In genomic region chr11:66956689-66957290, GRCh38 we compare ENCODE assay signal across 9 cellular contexts. TPM values are rescaled to one million over a fixed set of nuclear protein-coding genes. Genes with fewer than 3 reads are reported as not detected.
A peak's percentile ranks its signal among the peaks of the same experiment; 100 is the strongest.
DNase-seq lines count a peak whose midpoint lies in the region; ATAC-seq and TF ChIP-seq lines count a peak whose summit lies in the region.
"Had no signal": no experiment of that assay in that cellular context is flagged by ENCODE, and none has a peak within 500 bp of the region (broad histone marks: within the 10 kb centered on the region; RNA-seq: fewer than 3 reads in every experiment).

No MANE protein-coding gene starts in this region.

- H3K4me3 Mint-ChIP-seq in T-helper 1 cell treated with Interleukin-12 subunit alpha and Interleukin-12 subunit beta and Interleukin-4 antibody, amounts not matched to agents 30 μg/mL and 1 μg/mL, for 36 hours, result peak overlapping the region; percentile 78
- peak overlapping the region; percentile 67 for H3K4me3 Mint-ChIP-seq in activated CD4-positive, alpha-beta memory T cell treated with anti-CD3 and anti-CD28 coated beads, Interleukin-2, amount 10 ng/mL, durations not matched to agents 7 days and 5 days
- peak overlapping the region; percentile 59 for H3K4me3 Mint-ChIP-seq in stimulated activated memory B cell treated with anti-CD40 and anti-IgM and Interleukin-4, amounts not matched to agents 10 μg/mL and 1 μg/mL and 100 μg/mL, for 72 hours

- H3K9me3 ChIP-seq in MM.1S (replicated peaks; ENCODE audit: insufficient read depth, low read length) (no peaks in the 10 kb centered on the region), gastroesophageal sphincter (no peaks in the 10 kb centered on the region)

- H3K9me3 Mint-ChIP-seq in T-helper 1 cell treated with Interleukin-12 subunit alpha and Interleukin-12 subunit beta and Interleukin-4 antibody, amounts not matched to agents 30 μg/mL and 1 μg/mL, for 36 hours, result no peaks in the 10 kb centered on the region
- peaks cover 3% of the 10 kb centered on the region for H3K9me3 Mint-ChIP-seq in activated CD4-positive, alpha-beta memory T cell treated with anti-CD3 and anti-CD28 coated beads, Interleukin-2, amount 10 ng/mL, durations not matched to agents 7 days and 5 days
- H3K9me3 Mint-ChIP-seq in stimulated activated memory B cell treated with anti-CD40 and anti-IgM and Interleukin-4, amounts not matched to agents 10 μg/mL and 1 μg/mL and 100 μg/mL, for 72 hours, result peaks cover 6% of the 10 kb centered on the region

- TF ChIP-seq CTCF in MM.1S (IDR thresholded peaks at IDR 0.05; ENCODE audit: low read length) (no peak), gastroesophageal sphincter (IDR thresholded peaks at IDR 0.05) (no peak)

- no peak overlapping the region for H3K9ac ChIP-seq in MM.1S (ENCODE audit: low read length)

- CTCF ChIA-PET in activated CD4-positive, alpha-beta memory T cell treated with anti-CD3 and anti-CD28 coated beads, Interleukin-2, amount 10 ng/mL, durations not matched to agents 7 days and 5 days (lab: Charles Lee), result interaction anchor here (0.7 kb wide), 1 partner anchor 19 kb away, joined by 3 read pairs; no protein-coding TSS in a partner anchor

- peaks cover 49% of the 10 kb centered on the region for H3K27me3 ChIP-seq in MM.1S (replicated peaks; ENCODE audit: insufficient read depth, low read length)
- H3K27me3 ChIP-seq in gastroesophageal sphincter, result no peaks in the 10 kb centered on the region

- H3K36me3 ChIP-seq in MM.1S (replicated peaks; ENCODE audit: insufficient read depth, low read length) (no peaks in the 10 kb centered on the region), gastroesophageal sphincter (no peaks in the 10 kb centered on the region)

- no peaks in the 10 kb centered on the region for H3F3A ChIP-seq in MM.1S (ENCODE audit: insufficient read depth, low read length)

- peaks cover 10% of the 10 kb centered on the region for H3K27me3 Mint-ChIP-seq in T-helper 1 cell treated with Interleukin-12 subunit alpha and Interleukin-12 subunit beta and Interleukin-4 antibody, amounts not matched to agents 30 μg/mL and 1 μg/mL, for 36 hours (ENCODE audit: low read depth)
- peaks cover 14% of the 10 kb centered on the region for H3K27me3 Mint-ChIP-seq in activated CD4-positive, alpha-beta memory T cell treated with anti-CD3 and anti-CD28 coated beads, Interleukin-2, amount 10 ng/mL, durations not matched to agents 7 days and 5 days
- peaks cover 9% of the 10 kb centered on the region for H3K27me3 Mint-ChIP-seq in stimulated activated memory B cell treated with anti-CD40 and anti-IgM and Interleukin-4, amounts not matched to agents 10 μg/mL and 1 μg/mL and 100 μg/mL, for 72 hours

- no peaks in the 10 kb centered on the region for H3K4me1 ChIP-seq in MM.1S (ENCODE audit: low read length)
- peaks cover 0 to 21% (median 15%) of the 10 kb centered on the region in 3 donors for H3K4me1 ChIP-seq in gastroesophageal sphincter

- no peak overlapping the region for H2AFZ ChIP-seq in MM.1S (ENCODE audit: low read length)

- POLR2A ChIA-PET in activated CD4-positive, alpha-beta memory T cell treated with anti-CD3 and anti-CD28 coated beads, Interleukin-2, amount 10 ng/mL, durations not matched to agents 7 days and 5 days (lab: Charles Lee), result interaction anchor here (0.8 to 1.3 kb wide), 2 partner anchors 8 to 101 kb away, joined by 4 read pairs; no protein-coding TSS in a partner anchor

- no peak for TF ChIP-seq POLR2A in gastroesophageal sphincter (IDR thresholded peaks at IDR 0.05)

- H3K4me3 ChIP-seq in MM.1S (ENCODE audit: low read length), result no peak overlapping the region
- no peak overlapping the region for H3K4me3 ChIP-seq in gastroesophageal sphincter

- H3K9me2 ChIP-seq in MM.1S (replicated peaks; ENCODE audit: insufficient read depth, low read length), result no peaks in the 10 kb centered on the region

- H3K4me1 Mint-ChIP-seq in T-helper 1 cell treated with Interleukin-12 subunit alpha and Interleukin-12 subunit beta and Interleukin-4 antibody, amounts not matched to agents 30 μg/mL and 1 μg/mL, for 36 hours (ENCODE audit: low read depth), result peaks cover 15% of the 10 kb centered on the region
- peaks cover 23% of the 10 kb centered on the region for H3K4me1 Mint-ChIP-seq in activated CD4-positive, alpha-beta memory T cell treated with anti-CD3 and anti-CD28 coated beads, Interleukin-2, amount 10 ng/mL, durations not matched to agents 7 days and 5 days
- H3K4me1 Mint-ChIP-seq in stimulated activated memory B cell treated with anti-CD40 and anti-IgM and Interleukin-4, amounts not matched to agents 10 μg/mL and 1 μg/mL and 100 μg/mL, for 72 hours, result peaks cover 20% of the 10 kb centered on the region

- H3K27ac Mint-ChIP-seq in T-helper 1 cell treated with Interleukin-12 subunit alpha and Interleukin-12 subunit beta and Interleukin-4 antibody, amounts not matched to agents 30 μg/mL and 1 μg/mL, for 36 hours, result no peak overlapping the region
- peak overlapping the region; percentile 36 for H3K27ac Mint-ChIP-seq in activated CD4-positive, alpha-beta memory T cell treated with anti-CD3 and anti-CD28 coated beads, Interleukin-2, amount 10 ng/mL, durations not matched to agents 7 days and 5 days
- H3K27ac Mint-ChIP-seq in stimulated activated memory B cell treated with anti-CD40 and anti-IgM and Interleukin-4, amounts not matched to agents 10 μg/mL and 1 μg/mL and 100 μg/mL, for 72 hours, result no peak overlapping the region

- 74 to 76% methylated on average over 3 to 6 of the region's 7 CpGs for WGBS in gastroesophageal sphincter (ENCODE audit: low coverage in 1 of 2), 2 donors

- TF ChIP-seq EP300 in gastroesophageal sphincter (IDR thresholded peaks at IDR 0.05), result no peak

- DNase-seq in T-helper 1 cell (no peak), head of caudate nucleus (peak; percentile 28 to 91 (median 69)), MM.1S (no peak)
- DNase-seq in activated CD4-positive, alpha-beta memory T cell treated with anti-CD3 and anti-CD28 coated beads, Interleukin-2, amount 10 ng/mL, durations not matched to agents 7 days and 5 days, result no peak

- H3K36me3 Mint-ChIP-seq in T-helper 1 cell treated with Interleukin-12 subunit alpha and Interleukin-12 subunit beta and Interleukin-4 antibody, amounts not matched to agents 30 μg/mL and 1 μg/mL, for 36 hours (ENCODE audit: low read depth), result no peaks in the 10 kb centered on the region
- no peaks in the 10 kb centered on the region for H3K36me3 Mint-ChIP-seq in activated CD4-positive, alpha-beta memory T cell treated with anti-CD3 and anti-CD28 coated beads, Interleukin-2, amount 10 ng/mL, durations not matched to agents 7 days and 5 days (ENCODE audit: low read depth)
- H3K36me3 Mint-ChIP-seq in stimulated activated memory B cell treated with anti-CD40 and anti-IgM and Interleukin-4, amounts not matched to agents 10 μg/mL and 1 μg/mL and 100 μg/mL, for 72 hours, result no peaks in the 10 kb centered on the region

- no peaks in the 10 kb centered on the region for H3K79me2 ChIP-seq in MM.1S (ENCODE audit: low read length)

- H4K20me1 ChIP-seq in MM.1S (ENCODE audit: insufficient read depth, low read length), result no peaks in the 10 kb centered on the region

- no peak overlapping the region for H3K27ac ChIP-seq in MM.1S (ENCODE audit: low read length)
- H3K27ac ChIP-seq in gastroesophageal sphincter, result peak overlapping the region in 1 of 4 donors; percentile 90

- intact Hi-C loops in head of caudate nucleus (cut with DNase I), result loop anchor here (5.0 kb wide), 1 partner anchor 99 kb away; the partner anchor contains the start of gene LRFN4

- ATAC-seq in stimulated activated memory B cell treated with anti-CD40 and anti-IgM and Interleukin-4, amounts not matched to agents 10 μg/mL and 1 μg/mL and 100 μg/mL, for 72 hours, result no peak
- ATAC-seq in GM19452 (IDR thresholded peaks at IDR 0.05; ENCODE audit: unreplicated experiment) (no peak), gastroesophageal sphincter (no peak)

- no peak overlapping the region for H3K4me2 ChIP-seq in MM.1S (ENCODE audit: low read depth, low read length)

RNA-seq across cellular contexts. Expression of gene PC, which starts 1.4 kb away (rescaled TPM):
- 1 to 10 TPM; 5.1 to 7.4 TPM for total RNA-seq in activated CD4-positive, alpha-beta memory T cell treated with anti-CD3 and anti-CD28 coated beads, Interleukin-2, amount 10 ng/mL, durations not matched to agents 7 days and 5 days
- total RNA-seq in gastroesophageal sphincter, result 1 to 10 TPM; 4.7 to 7.0 (median 5.6) TPM

RNA-seq across cellular contexts. Expression of gene C11orf86, which starts 18.3 kb away (rescaled TPM):
- not detected for total RNA-seq in activated CD4-positive, alpha-beta memory T cell treated with anti-CD3 and anti-CD28 coated beads, Interleukin-2, amount 10 ng/mL, durations not matched to agents 7 days and 5 days
- not detected for total RNA-seq in gastroesophageal sphincter
- total RNA-seq: SK-MEL-5 had no signal

Comparison
In these comparisons a context has a peak if more than half of its experiments do, and no peak if none do; other contexts are left out.
1. DNase-seq: peak in head of caudate nucleus (42 of 42); none in T-helper 1 cell (0 of 5), activated CD4-positive, alpha-beta memory T cell treated with anti-CD3 and anti-CD28 coated beads, Interleukin-2, amount 10 ng/mL, durations not matched to agents 7 days and 5 days (single experiment) and MM.1S (single experiment).
2. Peak in every context shown above with its lines, with median percentiles within 50 percentile points of each other: H3K4me3 Mint-ChIP-seq.